Comparison of ENCODE assay signal across 16 cellular contexts in genomic region chr1:218985424-218985823, GRCh38.
DNase-seq lines count a peak whose midpoint lies in the region; ATAC-seq and TF ChIP-seq lines count a peak whose summit lies in the region.
"Had no signal": no experiment of that assay in that cellular context is flagged by ENCODE, and none has a peak within 500 bp of the region (broad histone marks: within the 10 kb centered on the region; RNA-seq: fewer than 3 reads in every experiment).

No MANE protein-coding gene starts in this region.

- peak; percentile 36 for ATAC-seq in left lobe of liver
- ATAC-seq: T-helper 17 cell had no signal

- DNase-seq in LNCaP clone FGC (ENCODE audit: low read depth), result peak; percentile 2
- DNase-seq in NCI-H1436 treated with DMSO at 0.1 percent for 48 hours (lab: John Stamatoyannopoulos, UW), result peak; percentile 5
- DNase-seq in NCI-H748 treated with DMSO at 0.1 percent for 48 hours (lab: John Stamatoyannopoulos, UW), result peak; percentile 66
- no peak for DNase-seq in left lobe of liver (ENCODE audit: low spot score)
- DNase-seq in HK-2 (ENCODE audit: unreplicated experiment), result no peak
- no peak for DNase-seq in GM19238 (ENCODE audit: insufficient read length, low spot score)
- DNase-seq in LoVo (ENCODE audit: low spot score), result no peak
- DNase-seq: CD8-positive, alpha-beta memory T cell; NCI-H146; NCI-H2171; NCI-H345; NCI-H524; OCI-M1; Right ventricle myocardium superior; SW 1271; T-helper 17 cell had no signal

- TF ChIP-seq CTCF in LNCaP clone FGC (IDR thresholded peaks at IDR 0.05; ENCODE audit: control insufficient read depth, extremely low read depth, insufficient read depth), result no peak

- H3K4me3 ChIP-seq in LNCaP clone FGC (ENCODE audit: low read depth, low read length), result no peak overlapping the region

Comparison
In these comparisons a context has a peak if more than half of its experiments do, and no peak if none do; other contexts are left out.
1. DNase-seq: peak in LNCaP clone FGC (single experiment), NCI-H1436 treated with DMSO at 0.1 percent for 48 hours (single experiment) and NCI-H748 treated with DMSO at 0.1 percent for 48 hours (single experiment); none in left lobe of liver (single experiment), HK-2 (single experiment), GM19238 (single experiment) and LoVo (single experiment).